ENCODE assay signal across 9 cellular contexts in genomic region chr16:17921357-17921978, GRCh38.
DNase-seq lines count a peak whose midpoint lies in the region; ATAC-seq and TF ChIP-seq lines count a peak whose summit lies in the region.
"Had no signal": no experiment of that assay in that cellular context is flagged by ENCODE, and none has a peak within 500 bp of the region (broad histone marks: within the 10 kb centered on the region; RNA-seq: fewer than 3 reads in every experiment).

No MANE protein-coding gene starts in this region.

- H3K4me3 ChIP-seq in HCT116 (replicated peaks in 1 of 2; ENCODE audit: low read depth in 1 of 2, low read length in 2 of 2): no peak overlapping the region
- no peak overlapping the region for H3K4me3 ChIP-seq in PC-9
- no peak overlapping the region for H3K4me3 ChIP-seq in kidney epithelial cell (ENCODE audit: low read depth, low read length)

- no peaks in the 10 kb centered on the region; the same call in 1 of the 2 replicates for H3K27me3 ChIP-seq in HCT116 (ENCODE audit: insufficient read depth, low read length)
- no peaks in the 10 kb centered on the region for H3K27me3 ChIP-seq in PC-9 (ENCODE audit: insufficient read depth, low read depth)
- no peaks in the 10 kb centered on the region for H3K27me3 ChIP-seq in kidney epithelial cell (ENCODE audit: control insufficient read depth, insufficient read depth, low read length)

- H3K9me3 ChIP-seq in HCT116 (ENCODE audit: control insufficient read depth in 1 of 2, insufficient read depth in 1 of 2, low read depth in 1 of 2, low read length in 2 of 2) (peaks cover 0 to 7% of the 10 kb centered on the region in 2 experiments; a peak in 2 of 4 replicates), PC-9 (ENCODE audit: insufficient read depth, low read depth) (no peaks in the 10 kb centered on the region)

- no peak overlapping the region for H3K27ac Mint-ChIP-seq in stimulated activated memory B cell treated with anti-CD40 and anti-IgM and Interleukin-4, amounts not matched to agents 10 μg/mL and 1 μg/mL and 100 μg/mL, for 72 hours
- H3K27ac Mint-ChIP-seq: naive B cell had no signal

- H4K20me1 ChIP-seq in HCT116 (ENCODE audit: insufficient read depth) (no peaks in the 10 kb centered on the region), PC-9 (ENCODE audit: insufficient read depth) (no peaks in the 10 kb centered on the region)

- peak; percentile 62 to 86 (median 81) for TF ChIP-seq CTCF in HCT116 (IDR thresholded peaks at IDR 0.05 in 2 of 3, conservative IDR thresholded peaks at IDR 0.05 in 1 of 3; ENCODE audit: borderline replicate concordance in 1 of 3, insufficient read depth in 1 of 3, low read depth in 2 of 3, low read length in 2 of 3)
- TF ChIP-seq CTCF in PC-9 (conservative IDR thresholded peaks at IDR 0.05): peak; percentile 65
- TF ChIP-seq CTCF in kidney epithelial cell (IDR thresholded peaks at IDR 0.05; ENCODE audit: insufficient read depth, low read length, poor library complexity, severe bottlenecking): peak; percentile 31
- TF ChIP-seq CTCF in RWPE1 (conservative IDR thresholded peaks at IDR 0.05; ENCODE audit: low read depth): no peak

- DNase-seq in COLO668 (lab: John Stamatoyannopoulos, UW; ENCODE audit: unreplicated experiment): peak; percentile 8
- DNase-seq in HCT116 (ENCODE audit: low read depth, low spot score): peak; percentile 48
- DNase-seq in PC-9: peak in 1 of 2 experiments; percentile 19
- DNase-seq in activated T-helper 1 cell treated with anti-CD3 and anti-CD28 coated beads, Interleukin-2, amount 50 U/mL, for 16 hours (ENCODE audit: low read depth in 1 of 2, low spot score in 1 of 2): peak; percentile 9
- DNase-seq in kidney epithelial cell (ENCODE audit: low read depth): no peak
- DNase-seq in RWPE1 (ENCODE audit: low spot score): no peak
- DNase-seq: naive B cell had no signal

- no peaks in the 10 kb centered on the region for H3K4me1 ChIP-seq in HCT116 (ENCODE audit: control insufficient read depth in 1 of 2, insufficient read depth in 2 of 2, low read length in 2 of 2)
- H3K4me1 ChIP-seq in PC-9 (replicated peaks; ENCODE audit: insufficient read depth): no peaks in the 10 kb centered on the region

- POLR2A ChIA-PET in HCT116 (lab: Charles Lee): no interaction called here
- POLR2A ChIA-PET in PC-9 (lab: Charles Lee; ENCODE audit: unreplicated experiment): no interaction called here
- POLR2A ChIA-PET in RWPE1 (lab: Yijun Ruan, JAX; ENCODE audit: low non-redundant PET): no interaction called here

- H3K36me3 Mint-ChIP-seq in stimulated activated memory B cell treated with anti-CD40 and anti-IgM and Interleukin-4, amounts not matched to agents 10 μg/mL and 1 μg/mL and 100 μg/mL, for 72 hours: no peaks in the 10 kb centered on the region

- H3K4me1 Mint-ChIP-seq in stimulated activated memory B cell treated with anti-CD40 and anti-IgM and Interleukin-4, amounts not matched to agents 10 μg/mL and 1 μg/mL and 100 μg/mL, for 72 hours: no peaks in the 10 kb centered on the region
- H3K4me1 Mint-ChIP-seq: naive B cell had no signal

- no peak overlapping the region for H3K4me3 Mint-ChIP-seq in stimulated activated memory B cell treated with anti-CD40 and anti-IgM and Interleukin-4, amounts not matched to agents 10 μg/mL and 1 μg/mL and 100 μg/mL, for 72 hours
- H3K4me3 Mint-ChIP-seq: naive B cell had no signal

- H3K79me2 ChIP-seq in HCT116 (ENCODE audit: insufficient read depth, low read length) (no peaks in the 10 kb centered on the region), PC-9 (ENCODE audit: low read depth) (no peaks in the 10 kb centered on the region)

- RAD21 ChIA-PET in HCT116 (lab: Charles Lee; ENCODE audit: low non-redundant PET in 1 of 2, low total read pairs in 2 of 2, uncharacterized antibody in 2 of 2, unreplicated experiment in 2 of 2): no interaction called here

- no peak overlapping the region for H2AFZ ChIP-seq in HCT116 (ENCODE audit: low read depth, low read length, poor library complexity, severe bottlenecking)
- H2AFZ ChIP-seq in PC-9: no peak overlapping the region

- intact Hi-C loops in HCT116 (cut with micrococcal nuclease): no loop called here
- intact Hi-C loops in PC-9 (cut with micrococcal nuclease; ENCODE audit: unreplicated experiment): no loop called here

- TF ChIP-seq RAD21 in HCT116 (IDR thresholded peaks at IDR 0.05; ENCODE audit: low read depth): peak; percentile 60

- no peaks in the 10 kb centered on the region for H3K36me3 ChIP-seq in HCT116 (ENCODE audit: control insufficient read depth in 1 of 2, insufficient read depth in 2 of 2, low read length in 2 of 2)
- no peaks in the 10 kb centered on the region for H3K36me3 ChIP-seq in PC-9 (ENCODE audit: low read depth)
- no peaks in the 10 kb centered on the region for H3K36me3 ChIP-seq in kidney epithelial cell (ENCODE audit: control insufficient read depth, insufficient read depth, low read length)

- ATAC-seq in HCT116: peak; percentile 96
- ATAC-seq in stimulated activated memory B cell treated with anti-CD40 and anti-IgM and Interleukin-4, amounts not matched to agents 10 μg/mL and 1 μg/mL and 100 μg/mL, for 72 hours: peak; percentile 80
- ATAC-seq in GM19395 (IDR thresholded peaks at IDR 0.05; ENCODE audit: unreplicated experiment): no peak

- TF ChIP-seq POLR2A in HCT116 (IDR thresholded peaks at IDR 0.05; ENCODE audit: borderline replicate concordance, extremely low read depth, insufficient read depth, insufficient read length): no peak

- H3F3A ChIP-seq in PC-9 (ENCODE audit: insufficient read depth, low read depth): no peaks in the 10 kb centered on the region

- peaks cover 10% of the 10 kb centered on the region for H3K9me3 Mint-ChIP-seq in stimulated activated memory B cell treated with anti-CD40 and anti-IgM and Interleukin-4, amounts not matched to agents 10 μg/mL and 1 μg/mL and 100 μg/mL, for 72 hours

- no peak overlapping the region for H3K9ac ChIP-seq in HCT116 (ENCODE audit: low read length)

- CTCF ChIA-PET in HCT116 (lab: Charles Lee) (interaction anchor here (0.6 to 1.1 kb wide), 10 partner anchors 8 to 211 kb away, joined by 3 to 6 read pairs (median 3); no protein-coding TSS in a partner anchor), PC-9 (lab: Charles Lee) (interaction anchor here (0.7 kb wide), 1 partner anchor 1090 kb away, joined by 3 read pairs; no protein-coding TSS in a partner anchor), RWPE1 (lab: Yijun Ruan, JAX) (interaction anchor here (0.7 kb wide), 1 partner anchor 17 kb away, joined by 3 read pairs; no protein-coding TSS in a partner anchor)

- H3K27ac ChIP-seq in HCT116 (ENCODE audit: low read depth, low read length) (no peak overlapping the region), PC-9 (no peak overlapping the region), RWPE1 (no peak overlapping the region)

- peaks cover 16% of the 10 kb centered on the region for H3K27me3 Mint-ChIP-seq in stimulated activated memory B cell treated with anti-CD40 and anti-IgM and Interleukin-4, amounts not matched to agents 10 μg/mL and 1 μg/mL and 100 μg/mL, for 72 hours

- BruUV-seq in HCT116 (replicated peaks; lab: Mats Ljungman, UMichigan) (no TSS peak), PC-9 (replicated peaks; lab: Mats Ljungman, UMichigan) (no TSS peak)

- H3K4me2 ChIP-seq in HCT116 (ENCODE audit: low read length) (no peak overlapping the region), PC-9 (no peak overlapping the region)

- H3K9me2 ChIP-seq in HCT116 (ENCODE audit: insufficient read depth): no peaks in the 10 kb centered on the region
- no peaks in the 10 kb centered on the region for H3K9me2 ChIP-seq in PC-9 (ENCODE audit: insufficient read depth)

TF ChIP-seq in HCT116, 20 proteins besides CTCF, POLR2A, EP300 and RAD21 (continues in another document):
- TF ChIP-seq ZNF274 (IDR thresholded peaks at IDR 0.05; ENCODE audit: low read depth, low read length) (no peak), CEBPB (IDR thresholded peaks at IDR 0.05; ENCODE audit: low read depth) (no peak), FOSL1 (IDR thresholded peaks at IDR 0.05; ENCODE audit: low read depth) (no peak), SIN3A (IDR thresholded peaks at IDR 0.05; ENCODE audit: low read depth) (no peak), ZFX (IDR thresholded peaks at IDR 0.05) (no peak), POLR2AphosphoS5 (IDR thresholded peaks at IDR 0.05; ENCODE audit: low read depth, low read length) (no peak), YY1 (IDR thresholded peaks at IDR 0.05; ENCODE audit: extremely low read depth, insufficient replicate concordance, low read depth, low read length) (no peak), TCF7L2 (IDR thresholded peaks at IDR 0.05; ENCODE audit: borderline replicate concordance, extremely low read depth, insufficient read depth, insufficient read length) (no peak), MAX (IDR thresholded peaks at IDR 0.05) (no peak), EGR1 (IDR thresholded peaks at IDR 0.05; ENCODE audit: low read depth) (no peak), REST (IDR thresholded peaks at IDR 0.05; ENCODE audit: low read depth) (no peak), CBX3 (IDR thresholded peaks at IDR 0.05; ENCODE audit: low read depth) (no peak), JUND (IDR thresholded peaks at IDR 0.05) (no peak)

Comparison
In these comparisons a context has a peak if more than half of its experiments do, and no peak if none do; other contexts are left out.
1. DNase-seq: peak in COLO668 (single experiment), HCT116 (single experiment) and activated T-helper 1 cell treated with anti-CD3 and anti-CD28 coated beads, Interleukin-2, amount 50 U/mL, for 16 hours (2 of 2); none in kidney epithelial cell (single experiment) and RWPE1 (single experiment).